8 cellular contexts compared by ENCODE assay signal in the genomic region with DNA sequence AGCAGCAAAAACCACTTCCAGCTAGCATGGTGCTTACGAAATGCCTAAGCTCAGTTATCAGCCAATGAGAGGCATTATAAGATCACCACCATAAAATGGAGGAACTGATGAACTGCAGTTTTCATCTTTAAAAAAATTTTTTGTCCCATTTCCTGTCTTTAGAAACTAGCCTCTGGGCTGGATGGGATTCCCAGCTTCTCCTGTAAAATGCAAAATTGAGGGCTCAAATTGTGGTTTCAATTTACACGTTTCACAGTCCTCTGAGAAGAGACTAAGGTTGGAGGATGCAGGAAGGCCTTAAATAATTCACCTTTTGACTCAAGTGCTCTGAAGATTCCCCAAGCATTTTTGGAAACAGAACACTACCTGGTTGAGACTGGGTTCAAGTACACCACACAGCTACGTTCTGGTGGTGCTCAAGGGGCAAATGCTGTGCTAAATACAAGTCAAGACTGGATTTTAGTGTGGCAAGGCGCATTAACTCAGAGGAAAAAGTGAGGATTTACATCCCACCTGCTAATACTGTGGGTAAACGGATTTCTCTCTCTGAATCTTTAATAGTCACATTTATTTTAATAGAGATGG. TPM values are rescaled to one million over a fixed set of nuclear protein-coding genes. Genes with fewer than 3 reads are reported as not detected.
DNase-seq lines count a peak whose midpoint lies in the region; ATAC-seq and TF ChIP-seq lines count a peak whose summit lies in the region.

No MANE protein-coding gene starts in this region.

- DNase-seq in activated CD4-positive, alpha-beta T cell treated with anti-CD3 and anti-CD28 coated beads, Interleukin-2, amount 10 ng/mL, durations not matched to agents 24 days and 14 days = peak; percentile 68
- no peak for DNase-seq in activated CD4-positive, alpha-beta T cell treated with anti-CD3 and anti-CD28 coated beads, Interleukin-2, amount 50 U/mL, for 4 hours
- peak; percentile 16 for DNase-seq in NCI-H69 (lab: John Stamatoyannopoulos, UW)
- no peak for DNase-seq in body of pancreas
- DNase-seq in left lung = no peak
- peak; percentile 68 for DNase-seq in superior temporal gyrus (ENCODE audit: extremely low spot score)

- peak overlapping the region; percentile 49 to 69 for H3K4me3 ChIP-seq in body of pancreas
- H3K4me3 ChIP-seq in left lung = peak overlapping the region; percentile 63 to 69

- peaks cover 23% of the 10 kb centered on the region for H3K4me1 Mint-ChIP-seq in activated CD4-positive, alpha-beta T cell treated with anti-CD3 and anti-CD28 coated beads, Interleukin-2, amount 10 ng/mL, durations not matched to agents 24 days and 14 days

- no peaks in the 10 kb centered on the region for H3K27me3 Mint-ChIP-seq in activated CD4-positive, alpha-beta T cell treated with anti-CD3 and anti-CD28 coated beads, Interleukin-2, amount 10 ng/mL, durations not matched to agents 24 days and 14 days

- no peak for ATAC-seq in body of pancreas
- ATAC-seq in left lung = peak; percentile 1
- ATAC-seq in HG03159 (IDR thresholded peaks at IDR 0.05; ENCODE audit: unreplicated experiment) = no peak
- no peak for ATAC-seq in GM21786 (IDR thresholded peaks at IDR 0.05; ENCODE audit: unreplicated experiment)

- H3K36me3 Mint-ChIP-seq in activated CD4-positive, alpha-beta T cell treated with anti-CD3 and anti-CD28 coated beads, Interleukin-2, amount 10 ng/mL, durations not matched to agents 24 days and 14 days (ENCODE audit: low read depth) = peaks cover 24% of the 10 kb centered on the region

- H3K4me1 ChIP-seq in body of pancreas (peaks cover 6% of the 10 kb centered on the region), left lung (peaks cover 0 to 17% of the 10 kb centered on the region in 2 donors)

- peak overlapping the region; percentile 95 for H3K4me3 Mint-ChIP-seq in activated CD4-positive, alpha-beta T cell treated with anti-CD3 and anti-CD28 coated beads, Interleukin-2, amount 10 ng/mL, durations not matched to agents 24 days and 14 days

- H3K9me3 Mint-ChIP-seq in activated CD4-positive, alpha-beta T cell treated with anti-CD3 and anti-CD28 coated beads, Interleukin-2, amount 10 ng/mL, durations not matched to agents 24 days and 14 days = peaks cover 5% of the 10 kb centered on the region

- TF ChIP-seq CTCF in body of pancreas (IDR thresholded peaks at IDR 0.05) = peak in 1 of 7 experiments; percentile 8
- TF ChIP-seq CTCF in left lung (IDR thresholded peaks at IDR 0.05) = no peak

- H3K9me3 ChIP-seq in body of pancreas (no peaks in the 10 kb centered on the region), left lung (no peaks in the 10 kb centered on the region)

- intact Hi-C loops in activated CD4-positive, alpha-beta T cell treated with anti-CD3 and anti-CD28 coated beads, Interleukin-2, amount 10 ng/mL, durations not matched to agents 24 days and 14 days (cut with micrococcal nuclease) = loop anchor here (10.0 kb wide), 1 partner anchor 389 kb away; no protein-coding TSS in a partner anchor
- intact Hi-C loops in body of pancreas (cut with DNase I) (no loop called here), left lung (cut with DNase I) (no loop called here)

- H3K36me3 ChIP-seq in body of pancreas (replicated peaks in 1 of 2; ENCODE audit: insufficient read depth in 1 of 2, low read depth in 2 of 2) = no peaks in the 10 kb centered on the region
- H3K36me3 ChIP-seq in left lung = no peaks in the 10 kb centered on the region

- H3K27ac ChIP-seq in body of pancreas (peak overlapping the region; percentile 92 to 96 (median 93)), left lung (peak overlapping the region; percentile 94 to 98)

- TF ChIP-seq POLR2A in body of pancreas (IDR thresholded peaks at IDR 0.05) = no peak

- peak overlapping the region; percentile 98 for H3K27ac Mint-ChIP-seq in activated CD4-positive, alpha-beta T cell treated with anti-CD3 and anti-CD28 coated beads, Interleukin-2, amount 10 ng/mL, durations not matched to agents 24 days and 14 days

- no peaks in the 10 kb centered on the region for H3K27me3 ChIP-seq in body of pancreas
- no peaks in the 10 kb centered on the region for H3K27me3 ChIP-seq in left lung

- WGBS in body of pancreas, 2 donors = 17 to 19% methylated on average over 5 of the region's 5 CpGs

RNA-seq across cellular contexts. Expression of a gene that starts 0.9 kb away (rescaled TPM):
- total RNA-seq in activated CD4-positive, alpha-beta T cell treated with anti-CD3 and anti-CD28 coated beads, Interleukin-2, amount 10 ng/mL, durations not matched to agents 24 days and 14 days = 7.6 and 7.9 TPM in 2 replicates
- 1 to 10 TPM; 4.3 to 9.1 TPM for total RNA-seq in body of pancreas
- 10 to 100 TPM in 1 of 2 donors, 1 to 10 TPM in 1; 8.7 to 11.5 TPM for total RNA-seq in left lung

RNA-seq across cellular contexts. Expression of a gene that starts 35.0 kb away (rescaled TPM):
- 17.8 and 19.0 TPM in 2 replicates for total RNA-seq in activated CD4-positive, alpha-beta T cell treated with anti-CD3 and anti-CD28 coated beads, Interleukin-2, amount 10 ng/mL, durations not matched to agents 24 days and 14 days
- 10 to 100 TPM; 20.4 to 25.7 TPM for total RNA-seq in body of pancreas
- 10 to 100 TPM; 25.8 to 29.9 TPM for total RNA-seq in left lung

Comparison
In these comparisons a context has a peak if more than half of its experiments do, and no peak if none do; other contexts are left out.
1. DNase-seq: peak in activated CD4-positive, alpha-beta T cell treated with anti-CD3 and anti-CD28 coated beads, Interleukin-2, amount 10 ng/mL, durations not matched to agents 24 days and 14 days (single experiment), NCI-H69 (single experiment) and superior temporal gyrus (single experiment); none in activated CD4-positive, alpha-beta T cell treated with anti-CD3 and anti-CD28 coated beads, Interleukin-2, amount 50 U/mL, for 4 hours (0 of 2), body of pancreas (0 of 4) and left lung (0 of 2).